Comparison of ENCODE assay signal across 8 cellular contexts in genomic region chr12:56629459-56630179, GRCh38. TPM values are rescaled to one million over a fixed set of nuclear protein-coding genes. Genes with fewer than 3 reads are reported as not detected.
DNase-seq lines count a peak whose midpoint lies in the region; ATAC-seq and TF ChIP-seq lines count a peak whose summit lies in the region.

No MANE protein-coding gene starts in this region.

- peaks cover 3% of the 10 kb centered on the region; the same call in 1 of the 2 replicates for H3K36me3 ChIP-seq in KMS-11 (ENCODE audit: insufficient read depth)
- H3K36me3 ChIP-seq in esophagus muscularis mucosa: peaks cover 0 to 11% (median 5%) of the 10 kb centered on the region in 4 donors

- H3K36me3 Mint-ChIP-seq in natural killer cell treated with Interleukin-12 subunit alpha and Interleukin-12 subunit beta and Interleukin-15 and Interleukin-18, amount 100 ng/mL, for 72 hours: peaks cover 6% of the 10 kb centered on the region
- H3K36me3 Mint-ChIP-seq in type B pancreatic cell: peaks cover 8% of the 10 kb centered on the region

- H3K9me3 Mint-ChIP-seq in natural killer cell treated with Interleukin-12 subunit alpha and Interleukin-12 subunit beta and Interleukin-15 and Interleukin-18, amount 100 ng/mL, for 72 hours: no peaks in the 10 kb centered on the region
- H3K9me3 Mint-ChIP-seq in type B pancreatic cell: no peaks in the 10 kb centered on the region

- H3K4me1 ChIP-seq in KMS-11 (ENCODE audit: low read depth, poor library complexity, severe bottlenecking) (peaks cover 73% of the 10 kb centered on the region), esophagus muscularis mucosa (peaks cover 67 to 81% (median 80%) of the 10 kb centered on the region in 4 donors)

- H3K9ac ChIP-seq in KMS-11: peak overlapping the region; percentile 82

- no peaks in the 10 kb centered on the region for H3K9me3 ChIP-seq in esophagus muscularis mucosa

- no peaks in the 10 kb centered on the region for H3K27me3 Mint-ChIP-seq in natural killer cell treated with Interleukin-12 subunit alpha and Interleukin-12 subunit beta and Interleukin-15 and Interleukin-18, amount 100 ng/mL, for 72 hours
- H3K27me3 Mint-ChIP-seq in type B pancreatic cell: no peaks in the 10 kb centered on the region

- DNase-seq in DMS 273 (lab: John Stamatoyannopoulos, UW; ENCODE audit: unreplicated experiment) (peak; percentile 41), DMS 273 treated with DMSO at 0.1 percent for 48 hours (lab: John Stamatoyannopoulos, UW) (no peak), activated T-cell treated with anti-CD3 and anti-CD28 coated beads for 4 hours (peak; percentile 33), esophagus muscularis mucosa (ENCODE audit: extremely low spot score) (no peak), type B pancreatic cell (ENCODE audit: extremely low spot score, unreplicated experiment) (no peak)
- peak; percentile 85 for DNase-seq in natural killer cell treated with Interleukin-12 subunit alpha and Interleukin-12 subunit beta and Interleukin-15 and Interleukin-18, amount 100 ng/mL, for 72 hours (ENCODE audit: low spot score)

- intact Hi-C loops in esophagus muscularis mucosa (cut with DNase I): loop anchor here (2.0 to 10.0 kb wide), 3 partner anchors 109 to 505 kb away; partner anchors contain the start of genes ESYT1 and RBMS2

- H3K27me3 ChIP-seq in KMS-11 (ENCODE audit: insufficient read depth, low read depth) (no peaks in the 10 kb centered on the region), esophagus muscularis mucosa (no peaks in the 10 kb centered on the region)

- peak overlapping the region; percentile 51 for H2AFZ ChIP-seq in KMS-11 (ENCODE audit: low read depth)

- peaks cover 65 to 66% of the 10 kb centered on the region in 2 donors for H3K4me1 Mint-ChIP-seq in natural killer cell treated with Interleukin-12 subunit alpha and Interleukin-12 subunit beta and Interleukin-15 and Interleukin-18, amount 100 ng/mL, for 72 hours (ENCODE audit: low read depth in 2 of 2)
- H3K4me1 Mint-ChIP-seq in type B pancreatic cell (ENCODE audit: unreplicated experiment): peaks cover 41% of the 10 kb centered on the region

- H3K27ac ChIP-seq in KMS-11 (peak overlapping the region; percentile 64), esophagus muscularis mucosa (replicated peaks in 1 of 4) (peak overlapping the region; percentile 88 to 98 (median 94))

- no peak for TF ChIP-seq EP300 in esophagus muscularis mucosa (IDR thresholded peaks at IDR 0.05)

- no peaks in the 10 kb centered on the region; the same call in 1 of the 2 replicates for H4K20me1 ChIP-seq in KMS-11 (ENCODE audit: insufficient read depth)

- TF ChIP-seq POLR2A in esophagus muscularis mucosa (IDR thresholded peaks at IDR 0.05; ENCODE audit: low read depth): no peak

- H3K4me2 ChIP-seq in KMS-11: peak overlapping the region; percentile 92

- H3K4me3 Mint-ChIP-seq in natural killer cell treated with Interleukin-12 subunit alpha and Interleukin-12 subunit beta and Interleukin-15 and Interleukin-18, amount 100 ng/mL, for 72 hours: peak overlapping the region; percentile 90
- H3K4me3 Mint-ChIP-seq in type B pancreatic cell: peak overlapping the region; percentile 87

- ATAC-seq in natural killer cell treated with Interleukin-12 subunit alpha and Interleukin-12 subunit beta and Interleukin-15 and Interleukin-18, amount 100 ng/mL, for 72 hours: peak; percentile 55 to 76
- no peak for ATAC-seq in HG03378 (IDR thresholded peaks at IDR 0.05; ENCODE audit: unreplicated experiment)

- WGBS in esophagus muscularis mucosa: 0% methylated on average over 13 of the region's 46 CpGs

- peak overlapping the region; percentile 82 to 94 for H3K27ac Mint-ChIP-seq in natural killer cell treated with Interleukin-12 subunit alpha and Interleukin-12 subunit beta and Interleukin-15 and Interleukin-18, amount 100 ng/mL, for 72 hours
- peak overlapping the region; percentile 100 for H3K27ac Mint-ChIP-seq in type B pancreatic cell

- no peak for TF ChIP-seq CTCF in KMS-11 (conservative IDR thresholded peaks at IDR 0.05; ENCODE audit: low read depth, low read length)
- no peak for TF ChIP-seq CTCF in esophagus muscularis mucosa (IDR thresholded peaks at IDR 0.05)
- no peak for TF ChIP-seq CTCF in type B pancreatic cell (conservative IDR thresholded peaks at IDR 0.05)

- peaks cover 98% of the 10 kb centered on the region for H3K79me2 ChIP-seq in KMS-11 (ENCODE audit: insufficient read depth, low read depth)

- peak overlapping the region; percentile 89 for H3K4me3 ChIP-seq in KMS-11 (IDR thresholded peaks at IDR 0.05; ENCODE audit: insufficient read depth, low read depth, low read length)
- H3K4me3 ChIP-seq in esophagus muscularis mucosa: peak overlapping the region; percentile 80 to 99 (median 97)

RNA-seq across cellular contexts. Expression of gene BAZ2A, which starts 0.5 kb away (rescaled TPM):
- total RNA-seq in esophagus muscularis mucosa: 10 to 100 TPM; 45.4 to 65.6 (median 61.5) TPM
- total RNA-seq in natural killer cell treated with Interleukin-12 subunit alpha and Interleukin-12 subunit beta and Interleukin-15 and Interleukin-18, amount 100 ng/mL, for 72 hours: 100 to 1,000 TPM; 140 to 153 TPM
- 108 and 112 TPM in 2 replicates for total RNA-seq in type B pancreatic cell (ENCODE audit: low replicate concordance)

RNA-seq across cellular contexts. Expression of gene ATP5F1B, which starts 16.2 kb away (rescaled TPM):
- total RNA-seq in esophagus muscularis mucosa (100 to 1,000 TPM; 383 to 465 (median 424) TPM), type B pancreatic cell (ENCODE audit: low replicate concordance) (692 and 828 TPM in 2 replicates)
- 100 to 1,000 TPM; 663 to 739 TPM for total RNA-seq in natural killer cell treated with Interleukin-12 subunit alpha and Interleukin-12 subunit beta and Interleukin-15 and Interleukin-18, amount 100 ng/mL, for 72 hours

RNA-seq across cellular contexts. Expression of gene PTGES3, which starts 58.5 kb away (rescaled TPM):
- total RNA-seq in esophagus muscularis mucosa (100 to 1,000 TPM in 1 of 4 donors, 10 to 100 TPM in 3; 86.8 to 118 (median 92.0) TPM), type B pancreatic cell (ENCODE audit: low replicate concordance) (219 and 222 TPM in 2 replicates)
- total RNA-seq in natural killer cell treated with Interleukin-12 subunit alpha and Interleukin-12 subunit beta and Interleukin-15 and Interleukin-18, amount 100 ng/mL, for 72 hours: 100 to 1,000 TPM; 201 to 270 TPM

Comparison
In these comparisons a context has a peak if more than half of its experiments do, and no peak if none do; other contexts are left out.
1. DNase-seq: peak in DMS 273 (single experiment), activated T-cell treated with anti-CD3 and anti-CD28 coated beads for 4 hours (single experiment) and natural killer cell treated with Interleukin-12 subunit alpha and Interleukin-12 subunit beta and Interleukin-15 and Interleukin-18, amount 100 ng/mL, for 72 hours (single experiment); none in DMS 273 treated with DMSO at 0.1 percent for 48 hours (single experiment), esophagus muscularis mucosa (single experiment) and type B pancreatic cell (single experiment).